6 cellular contexts compared by ENCODE assay signal in the genomic region with DNA sequence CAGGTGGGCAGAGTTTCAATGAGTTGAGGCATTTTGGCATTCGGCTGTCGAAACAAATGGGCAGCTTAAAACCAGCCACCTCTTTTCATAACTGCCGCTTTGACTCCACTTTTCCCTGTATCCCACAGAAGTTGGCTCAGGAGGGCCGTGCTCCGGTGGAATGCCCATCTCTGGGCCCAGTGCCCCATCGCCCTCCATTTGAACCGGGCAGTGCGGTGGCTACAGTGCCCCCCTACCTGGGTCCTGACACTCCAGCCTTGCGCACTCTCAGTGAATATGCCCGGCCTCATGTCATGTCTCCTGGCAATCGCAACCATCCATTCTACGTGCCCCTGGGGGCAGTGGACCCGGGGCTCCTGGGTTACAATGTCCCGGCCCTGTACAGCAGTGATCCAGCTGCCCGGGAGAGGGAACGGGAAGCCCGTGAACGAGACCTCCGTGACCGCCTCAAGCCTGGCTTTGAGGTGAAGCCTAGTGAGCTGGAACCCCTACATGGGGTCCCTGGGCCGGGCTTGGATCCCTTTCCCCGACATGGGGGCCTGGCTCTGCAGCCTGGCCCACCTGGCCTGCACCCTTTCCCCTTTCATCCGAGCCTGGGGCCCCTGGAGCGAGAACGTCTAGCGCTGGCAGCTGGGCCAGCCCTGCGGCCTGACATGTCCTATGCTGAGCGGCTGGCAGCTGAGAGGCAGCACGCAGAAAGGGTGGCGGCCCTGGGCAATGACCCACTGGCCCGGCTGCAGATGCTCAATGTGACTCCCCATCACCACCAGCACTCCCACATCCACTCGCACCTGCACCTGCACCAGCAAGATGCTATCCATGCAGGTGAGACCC. TPM values are rescaled to one million over a fixed set of nuclear protein-coding genes. Genes with fewer than 3 reads are reported as not detected.
A peak's percentile ranks its signal among the peaks of the same experiment; 100 is the strongest.
DNase-seq lines count a peak whose midpoint lies in the region; ATAC-seq and TF ChIP-seq lines count a peak whose summit lies in the region.

No MANE protein-coding gene starts in this region.

- intact Hi-C loops in left ventricle myocardium inferior (cut with micrococcal nuclease): no loop called here
- intact Hi-C loops in tibial artery (cut with DNase I; ENCODE audit: low total_unique reads): loop anchor here (2.0 kb wide), 1 partner anchor 14 kb away; no protein-coding TSS in a partner anchor

- H3K9me3 ChIP-seq in left ventricle myocardium inferior (replicated peaks) (no peaks in the 10 kb centered on the region), tibial artery (no peaks in the 10 kb centered on the region)

- H3K27ac ChIP-seq in left ventricle myocardium inferior (replicated peaks) (peak overlapping the region; percentile 97), tibial artery (peak overlapping the region; percentile 91 to 99)

- no peaks in the 10 kb centered on the region for H3K9me3 Mint-ChIP-seq in activated T-cell treated with anti-CD3 and anti-CD28 coated beads, Interleukin-2, amount 50 U/mL, for 24 hours

- H3K27me3 Mint-ChIP-seq in activated T-cell treated with anti-CD3 and anti-CD28 coated beads, Interleukin-2, amount 50 U/mL, for 24 hours: no peaks in the 10 kb centered on the region

- H3K36me3 Mint-ChIP-seq in activated T-cell treated with anti-CD3 and anti-CD28 coated beads, Interleukin-2, amount 50 U/mL, for 24 hours (ENCODE audit: low read depth): peaks cover 76% of the 10 kb centered on the region

- H3K4me1 Mint-ChIP-seq in activated T-cell treated with anti-CD3 and anti-CD28 coated beads, Interleukin-2, amount 50 U/mL, for 24 hours (ENCODE audit: low read depth): peaks cover 64% of the 10 kb centered on the region

- H3K4me1 ChIP-seq in left ventricle myocardium inferior: peaks cover 91% of the 10 kb centered on the region
- H3K4me1 ChIP-seq in tibial artery: peaks cover 0 to 72% (median 47%) of the 10 kb centered on the region in 4 donors

- H3K27ac Mint-ChIP-seq in activated T-cell treated with anti-CD3 and anti-CD28 coated beads, Interleukin-2, amount 50 U/mL, for 24 hours: peak overlapping the region; percentile 98

- H3K27me3 ChIP-seq in left ventricle myocardium inferior (ENCODE audit: low read depth) (no peaks in the 10 kb centered on the region), tibial artery (no peaks in the 10 kb centered on the region)

- no peak for ATAC-seq in GM21381 (IDR thresholded peaks at IDR 0.05; ENCODE audit: unreplicated experiment)

- H3K36me3 ChIP-seq in left ventricle myocardium inferior: peaks cover 38% of the 10 kb centered on the region
- H3K36me3 ChIP-seq in tibial artery: peaks cover 21 to 61% (median 26%) of the 10 kb centered on the region in 3 donors

- no peak for DNase-seq in activated T-cell treated with anti-CD3 and anti-CD28 coated beads, Interleukin-2, amount 50 U/mL, for 24 hours
- no peak for DNase-seq in activated T-cell treated with anti-CD3 and anti-CD28 coated beads, Interleukin-2, amount 50 U/mL, for 1 hour
- DNase-seq in left ventricle myocardium inferior: no peak
- DNase-seq in tibial artery: no peak
- DNase-seq in NCI-H748 treated with DMSO at 0.1 percent for 48 hours (lab: John Stamatoyannopoulos, UW): no peak

- TF ChIP-seq CTCF in left ventricle myocardium inferior (IDR thresholded peaks at IDR 0.05; ENCODE audit: borderline replicate concordance): no peak
- no peak for TF ChIP-seq CTCF in tibial artery (IDR thresholded peaks at IDR 0.05)

- peak overlapping the region; percentile 85 for H3K4me3 ChIP-seq in left ventricle myocardium inferior
- H3K4me3 ChIP-seq in tibial artery: peak overlapping the region; percentile 61 to 72

- H3K4me3 Mint-ChIP-seq in activated T-cell treated with anti-CD3 and anti-CD28 coated beads, Interleukin-2, amount 50 U/mL, for 24 hours: peak overlapping the region; percentile 90

RNA-seq across cellular contexts. Expression of gene RNU7-1, which starts 5.0 kb away (rescaled TPM):
- total RNA-seq in left ventricle myocardium inferior: not detected

RNA-seq across cellular contexts. Expression of gene C12orf57, which starts 5.3 kb away (rescaled TPM):
- 227 TPM for total RNA-seq in left ventricle myocardium inferior

RNA-seq across cellular contexts. Expression of gene ATN1, which starts 10.8 kb away (rescaled TPM):
- 71.4 TPM for total RNA-seq in left ventricle myocardium inferior

RNA-seq across cellular contexts. Expression of gene PTPN6, which starts 12.6 kb away (rescaled TPM):
- 6.7 TPM for total RNA-seq in left ventricle myocardium inferior

RNA-seq across cellular contexts. Expression of gene ENO2, which starts 24.2 kb away (rescaled TPM):
- 14.8 TPM for total RNA-seq in left ventricle myocardium inferior
